ENCODE assay signal across 10 cellular contexts in genomic region chr6:3170676-3171075, GRCh38. TPM values are rescaled to one million over a fixed set of nuclear protein-coding genes. Genes with fewer than 3 reads are reported as not detected.
DNase-seq lines count a peak whose midpoint lies in the region; ATAC-seq, FAIRE-seq and TF ChIP-seq lines count a peak whose summit lies in the region.
"Not testable (repeated sequence)": the region's sequence is repeated elsewhere in the genome, so short reads cannot be mapped to it uniquely, and the experiment has no call there.
"Had no signal": no experiment of that assay in that cellular context is flagged by ENCODE, and none has a peak within 500 bp of the region (broad histone marks: within the 10 kb centered on the region; RNA-seq: fewer than 3 reads in every experiment).

No MANE protein-coding gene starts in this region.

- H3K27ac Mint-ChIP-seq in WTC11 = not testable (repeated sequence)

- not testable (repeated sequence) for FAIRE-seq in H1 (lab: Jason Lieb, UNC)

- not testable (repeated sequence) for H3K23me2 ChIP-seq in H1 (ENCODE audit: low read depth, low read length)

- not testable (repeated sequence) for H3K9me3 Mint-ChIP-seq in WTC11

- not testable (repeated sequence) for H3K27me3 ChIP-seq in HUES6 (ENCODE audit: control insufficient read depth, insufficient read depth, low read length); H1 (replicated peaks in 1 of 4; ENCODE audit: control insufficient read depth in 3 of 4, extremely low read depth in 1 of 4, insufficient read depth in 3 of 4, low read length in 3 of 4); mesendoderm (ENCODE audit: insufficient read depth, low read length, poor library complexity); trophoblast cell (ENCODE audit: insufficient read depth, low read length); smooth muscle cell (ENCODE audit: low read depth)

- DNase-seq in WTC11 (ENCODE audit: low spot score) (peak; percentile 49), H1 (ENCODE audit: low read depth in 1 of 2, low spot score in 2 of 2) (peak in 1 of 2 experiments; percentile 65)
- DNase-seq in mesendoderm; trophoblast cell; smooth muscle cell (lab: John Stamatoyannopoulos, UW; ENCODE audit: unreplicated experiment): not testable (repeated sequence)

- not testable (repeated sequence) for H3F3A ChIP-seq in smooth muscle cell (ENCODE audit: low read depth)

- H3K56ac ChIP-seq in H1 (replicated peaks; ENCODE audit: insufficient read length, low read depth, low read length); mesendoderm (ENCODE audit: low read length): not testable (repeated sequence)

- 89% methylated on average over 13 of the region's 24 CpGs; no CpG with 5 or more reads in 1 of the 2 experiments for WGBS in H1 (ENCODE audit: extremely low coverage in 1 of 2, insufficient coverage in 1 of 2, insufficient read length in 1 of 2, insufficient replicate concordance in 2 of 2, low coverage in 1 of 2, low lambda C conversion rate in 2 of 2, missing lambda C conversion rate in 1 of 2), 2 experiments
- WGBS in mesendoderm (ENCODE audit: extremely low coverage, insufficient coverage, low lambda C conversion rate) = no CpG with 5 or more reads among the region's 24 CpGs
- WGBS in trophoblast cell (ENCODE audit: extremely low coverage, insufficient coverage, insufficient read length) = no CpG with 5 or more reads among the region's 24 CpGs
- 100% methylated on average over 15 of the region's 24 CpGs for WGBS in smooth muscle cell (ENCODE audit: low lambda C conversion rate)

- not testable (repeated sequence) for H2BK20ac ChIP-seq in H1 (ENCODE audit: low read length)

- H3K27me3 Mint-ChIP-seq in WTC11 (ENCODE audit: low read depth) = not testable (repeated sequence)

- not testable (repeated sequence) for H3K36me3 Mint-ChIP-seq in WTC11

- not testable (repeated sequence) for H3K79me1 ChIP-seq in H1 (ENCODE audit: low read depth, low read length); mesendoderm (ENCODE audit: low read length)
- peaks cover 17% of the 10 kb centered on the region for H3K79me1 ChIP-seq in trophoblast cell (ENCODE audit: low read length)

- not testable (repeated sequence) for H3K36me3 ChIP-seq in ES-I3 (ENCODE audit: insufficient read depth, low read length); H1 (ENCODE audit: control insufficient read depth in 2 of 4, insufficient read depth in 4 of 4, low read length in 3 of 4); mesendoderm (ENCODE audit: control insufficient read depth, insufficient read depth, low read length); trophoblast cell (ENCODE audit: control insufficient read depth in 1 of 2, insufficient read depth in 2 of 2, low read length in 2 of 2); smooth muscle cell (ENCODE audit: low read depth)
- H3K36me3 ChIP-seq in HUES6 (ENCODE audit: control insufficient read depth, insufficient read depth, low read length) = peaks cover 11% of the 10 kb centered on the region; the same call in 1 of the 2 replicates

- not testable (repeated sequence) for H3K4me2 ChIP-seq in H1 (ENCODE audit: insufficient read depth in 1 of 2, low read depth in 2 of 2, low read length in 2 of 2); mesendoderm (ENCODE audit: low read length); trophoblast cell (ENCODE audit: low read length); smooth muscle cell

- H4K12ac ChIP-seq in trophoblast cell (ENCODE audit: low read depth, low read length) = not testable (repeated sequence)

- not testable (repeated sequence) for H2BK120ac ChIP-seq in H1 (replicated peaks; ENCODE audit: low read depth, low read length)
- peak overlapping the region; percentile 95 for H2BK120ac ChIP-seq in mesendoderm (ENCODE audit: low read depth, low read length)
- peak overlapping the region; percentile 72 for H2BK120ac ChIP-seq in trophoblast cell (ENCODE audit: insufficient read depth, low read length, poor library complexity)

- not testable (repeated sequence) for H2AFZ ChIP-seq in H1 (ENCODE audit: low read length); trophoblast cell (ENCODE audit: insufficient read depth, low read length, poor library complexity); smooth muscle cell (ENCODE audit: low read depth)

- H3K4me3 Mint-ChIP-seq in WTC11 = not testable (repeated sequence)

- H3K9ac ChIP-seq in ES-I3 (ENCODE audit: low read depth, low read length) (peak overlapping the region; percentile 55; the same call in 1 of the 2 replicates), HUES6 (ENCODE audit: low read length) (peak overlapping the region; percentile 88)
- not testable (repeated sequence) for H3K9ac ChIP-seq in H1 (replicated peaks in 1 of 4; ENCODE audit: extremely low read depth in 1 of 4, low read depth in 3 of 4, low read length in 3 of 4); mesendoderm (ENCODE audit: low read length); trophoblast cell (ENCODE audit: low read length); smooth muscle cell (ENCODE audit: low read depth)

- TF ChIP-seq EP300 in H1 (IDR thresholded peaks at IDR 0.05; ENCODE audit: borderline replicate concordance in 1 of 2, low read depth in 2 of 2, low read length in 2 of 2) = not testable (repeated sequence)

- not testable (repeated sequence) for TF ChIP-seq POLR2A in H1 (IDR thresholded peaks at IDR 0.05; ENCODE audit: control extremely low read depth in 1 of 2, low read depth in 2 of 2, low read length in 2 of 2)

- H3K14ac ChIP-seq in H1 (ENCODE audit: insufficient read length) = not testable (repeated sequence)
- peak overlapping the region; percentile 6 for H3K14ac ChIP-seq in trophoblast cell (ENCODE audit: low read length)

- not testable (repeated sequence) for H3K9me3 ChIP-seq in ES-I3 (ENCODE audit: control insufficient read depth, insufficient read depth, low read length); HUES6 (ENCODE audit: control insufficient read depth, insufficient read depth, low read depth, low read length); H1 (ENCODE audit: insufficient read depth in 2 of 2, low read depth in 1 of 2, low read length in 1 of 2); trophoblast cell (ENCODE audit: insufficient read depth, low read depth, low read length); smooth muscle cell (replicated peaks; ENCODE audit: low read depth)

- H3K18ac ChIP-seq in H1 (ENCODE audit: extremely low read depth, low read length) (peak overlapping the region; percentile 60; the same call in 1 of the 2 replicates), mesendoderm (ENCODE audit: low read length) (peak overlapping the region; percentile 97), trophoblast cell (ENCODE audit: low read length) (peak overlapping the region; percentile 72)

- H4K5ac ChIP-seq in H1 (ENCODE audit: insufficient read length, low read depth, low read length); mesendoderm (ENCODE audit: low read length): not testable (repeated sequence)

- H4K20me1 ChIP-seq in H1 (replicated peaks in 1 of 2; ENCODE audit: control insufficient read depth in 1 of 2, insufficient read depth in 2 of 2, low read length in 2 of 2); smooth muscle cell (ENCODE audit: low read depth): not testable (repeated sequence)

- H2AK5ac ChIP-seq in H1 (ENCODE audit: low read depth, low read length); mesendoderm (ENCODE audit: low read length): not testable (repeated sequence)
- H2AK5ac ChIP-seq in trophoblast cell (ENCODE audit: low read length) = peak overlapping the region; percentile 26

- H4K91ac ChIP-seq in H1 (replicated peaks; ENCODE audit: insufficient read length, low read length) = not testable (repeated sequence)
- peak overlapping the region; percentile 89 for H4K91ac ChIP-seq in trophoblast cell (ENCODE audit: low read depth, low read length)

- not testable (repeated sequence) for H4K8ac ChIP-seq in H1 (ENCODE audit: extremely low read depth, insufficient read depth, low read length); mesendoderm (ENCODE audit: low read depth, low read length); trophoblast cell (ENCODE audit: low read depth, low read length)

- peak overlapping the region; percentile 67; the same call in 1 of the 2 replicates for H3K4me3 ChIP-seq in HUES6 (ENCODE audit: low read depth, low read length)
- not testable (repeated sequence) for H3K4me3 ChIP-seq in H1 (ENCODE audit: extremely low read depth in 1 of 4, insufficient read depth in 2 of 4, low read depth in 3 of 4, low read length in 4 of 4); mesendoderm (ENCODE audit: low read length); trophoblast cell (ENCODE audit: low read depth, low read length); smooth muscle cell

- not testable (repeated sequence) for H2BK5ac ChIP-seq in H1 (ENCODE audit: low read depth, low read length); mesendoderm (ENCODE audit: low read length)
- peak overlapping the region; percentile 12 for H2BK5ac ChIP-seq in trophoblast cell (ENCODE audit: low read depth, low read length, poor library complexity)

- H3K4me1 Mint-ChIP-seq in WTC11 = peaks cover 31% of the 10 kb centered on the region

- H3K4ac ChIP-seq in H1 (replicated peaks; ENCODE audit: insufficient read length, low read depth, low read length) = not testable (repeated sequence)
- peak overlapping the region; percentile 78 for H3K4ac ChIP-seq in mesendoderm (ENCODE audit: low read depth, low read length)
- H3K4ac ChIP-seq in trophoblast cell (ENCODE audit: low read depth, low read length) = peak overlapping the region; percentile 29

- CTCF ChIA-PET in WTC11 (lab: Charles Lee) (interaction anchor here (1.1 to 1.6 kb wide), 4 partner anchors 8 to 28 kb away, joined by 3 to 4 read pairs (median 4); no protein-coding TSS in a partner anchor), H1 (lab: Charles Lee; ENCODE audit: partially characterized antibody) (interaction anchor here (1.1 to 3.7 kb wide), 6 partner anchors 11 to 81 kb away, joined by 3 to 13 read pairs (median 4); partner anchors contain the start of gene TUBB2A)

- H3K27ac ChIP-seq in HUES6 (ENCODE audit: low read depth, low read length) = peak overlapping the region; percentile 98; the same call in 1 of the 2 replicates
- H3K27ac ChIP-seq in H1 (ENCODE audit: low read depth, low read length); mesendoderm (ENCODE audit: low read depth, low read length); trophoblast cell (ENCODE audit: low read depth, low read length): not testable (repeated sequence)
- peak overlapping the region; percentile 92 for H3K27ac ChIP-seq in smooth muscle cell (ENCODE audit: low read depth)

- not testable (repeated sequence) for H2BK15ac ChIP-seq in H1 (ENCODE audit: low read length); mesendoderm (replicated peaks; ENCODE audit: low read depth)

- POLR2A ChIA-PET in WTC11 (lab: Charles Lee) (interaction anchor here (1.0 kb wide), 1 partner anchor 8 kb away, joined by 3 read pairs; no protein-coding TSS in a partner anchor), H1 (lab: Charles Lee; ENCODE audit: partially characterized antibody) (interaction anchor here (0.6 to 1.5 kb wide), 3 partner anchors 14 to 23 kb away, joined by 3 to 6 read pairs (median 3); partner anchors contain the start of gene TUBB2A)

- TF ChIP-seq RAD21 in H1 (IDR thresholded peaks at IDR 0.05 in 1 of 2, conservative IDR thresholded peaks at IDR 0.05 in 1 of 2; ENCODE audit: low read depth in 2 of 2, low read length in 2 of 2) = not testable (repeated sequence)

- ATAC-seq in WTC11 = not testable (repeated sequence)

- H2BK12ac ChIP-seq in H1 (ENCODE audit: low read depth, low read length) (peak overlapping the region; percentile 39; the same call in 1 of the 2 replicates), trophoblast cell (ENCODE audit: low read length) (peak overlapping the region; percentile 63)

- H3K23ac ChIP-seq in H1 (ENCODE audit: insufficient read length); mesendoderm (ENCODE audit: low read length); trophoblast cell (ENCODE audit: low read length): not testable (repeated sequence)

- TF ChIP-seq CTCF in WTC11 (IDR thresholded peaks at IDR 0.05); H1 (IDR thresholded peaks at IDR 0.05; ENCODE audit: control extremely low read depth in 1 of 3, insufficient read depth in 1 of 3, low read depth in 1 of 3, low read length in 3 of 3); smooth muscle cell (IDR thresholded peaks at IDR 0.05; ENCODE audit: borderline replicate concordance, insufficient read depth, poor library complexity, severe bottlenecking): not testable (repeated sequence)

- not testable (repeated sequence) for H3K79me2 ChIP-seq in H1 (ENCODE audit: control insufficient read depth in 1 of 2, insufficient read depth in 2 of 2, low read length in 2 of 2); mesendoderm (ENCODE audit: control insufficient read depth, insufficient read depth, low read length); trophoblast cell (ENCODE audit: control insufficient read depth, insufficient read depth, low read length, poor library complexity); smooth muscle cell (ENCODE audit: low read depth)

- H3K4me1 ChIP-seq in ES-I3 (ENCODE audit: insufficient read depth, low read length) (peaks cover 26% of the 10 kb centered on the region), HUES6 (ENCODE audit: control insufficient read depth, insufficient read depth, low read length) (peaks cover 35% of the 10 kb centered on the region), H1 (replicated peaks in 1 of 4; ENCODE audit: control insufficient read depth in 3 of 4, insufficient read depth in 4 of 4, low read length in 3 of 4) (peaks cover under 1 to 18% (median 13%) of the 10 kb centered on the region in 4 experiments), trophoblast cell (ENCODE audit: control insufficient read depth in 1 of 2, insufficient read depth in 2 of 2, low read length in 2 of 2) (peaks cover 18 to 23% of the 10 kb centered on the region in 2 experiments), smooth muscle cell (ENCODE audit: low read depth) (peaks cover 30% of the 10 kb centered on the region)
- not testable (repeated sequence) for H3K4me1 ChIP-seq in mesendoderm (ENCODE audit: control insufficient read depth, low read depth, low read length)

RNA-seq across cellular contexts. Expression of gene TUBB2A, which starts 13.3 kb away (rescaled TPM):
- total RNA-seq in WTC11 (2021) (357 to 403 TPM (median 394 TPM) in 3 replicates), smooth muscle cell (201 and 236 TPM in 2 replicates)
- 330 and 349 TPM in 2 replicates for total RNA-seq in H1 (2021; fragmentation: NEBNext Ultra II Directional; extraction: Animal tissue kit (Norgen Biotek cat#: 25700))
- polyA plus RNA-seq in H1 (2011; rRNA removed) (315 and 408 TPM in 2 replicates), smooth muscle cell (272 and 448 TPM in 2 replicates)
- polyA plus RNA-seq in H1 (2011; cell fraction: cytosol; rRNA removed) = 319 TPM
- 327 TPM for polyA plus RNA-seq in H1 (2011; cell fraction: nucleus; rRNA removed)
- polyA plus RNA-seq in H1 (2012, experiment 1 of 2) = 269 to 376 TPM (median 351 TPM) in 4 replicates
- 288 TPM for polyA plus RNA-seq in H1 (2012, experiment 2 of 2)
- 294 TPM for polyA plus RNA-seq in H1 (2013, experiment 1 of 2)
- polyA plus RNA-seq in H1 (2013, experiment 2 of 2) = 283 TPM
- polyA minus RNA-seq in H1 (2011; rRNA and poly(A)+ RNA removed) = 135 and 152 TPM in 2 replicates
- polyA minus RNA-seq in H1 (2011; cell fraction: cytosol; rRNA and poly(A)+ RNA removed) = 270 TPM
- polyA minus RNA-seq in H1 (2011; cell fraction: nucleus; rRNA and poly(A)+ RNA removed) = 83.7 TPM
- polyA plus RNA-seq in mesendoderm (2013, experiment 1 of 2) = 956 TPM
- polyA plus RNA-seq in mesendoderm (2013, experiment 2 of 2) = 989 TPM
- polyA plus RNA-seq in trophoblast cell (2013) = 167 and 171 TPM in 2 replicates

RNA-seq across cellular contexts. Expression of gene BPHL, which starts 52.2 kb away (rescaled TPM):
- total RNA-seq in WTC11 (2021) (29.7 to 45.5 TPM (median 43.2 TPM) in 3 replicates), smooth muscle cell (21.3 and 33.3 TPM in 2 replicates)
- 36.4 and 36.6 TPM in 2 replicates for total RNA-seq in H1 (2021; fragmentation: NEBNext Ultra II Directional; extraction: Animal tissue kit (Norgen Biotek cat#: 25700))
- polyA plus RNA-seq in H1 (2011; rRNA removed) (21.8 and 24.4 TPM in 2 replicates), smooth muscle cell (43.6 and 57.8 TPM in 2 replicates)
- 30.2 TPM for polyA plus RNA-seq in H1 (2011; cell fraction: cytosol; rRNA removed)
- 25.8 TPM for polyA plus RNA-seq in H1 (2011; cell fraction: nucleus; rRNA removed)
- 38.7 to 44.5 TPM (median 39.5 TPM) in 4 replicates for polyA plus RNA-seq in H1 (2012, experiment 1 of 2)
- polyA plus RNA-seq in H1 (2012, experiment 2 of 2) = 19.9 TPM
- 38.8 TPM for polyA plus RNA-seq in H1 (2013, experiment 1 of 2)
- polyA plus RNA-seq in H1 (2013, experiment 2 of 2) = 35.0 TPM
- 17.2 and 21.9 TPM in 2 replicates for polyA minus RNA-seq in H1 (2011; rRNA and poly(A)+ RNA removed)
- 14.6 TPM for polyA minus RNA-seq in H1 (2011; cell fraction: cytosol; rRNA and poly(A)+ RNA removed)
- polyA minus RNA-seq in H1 (2011; cell fraction: nucleus; rRNA and poly(A)+ RNA removed) = 29.6 TPM
- 22.4 TPM for polyA plus RNA-seq in mesendoderm (2013, experiment 1 of 2)
- 20.9 TPM for polyA plus RNA-seq in mesendoderm (2013, experiment 2 of 2)
- 21.0 and 22.0 TPM in 2 replicates for polyA plus RNA-seq in trophoblast cell (2013)

RNA-seq across cellular contexts. Expression of gene TUBB2B, which starts 56.8 kb away (rescaled TPM):
- total RNA-seq in WTC11 (2021) (591 to 627 TPM (median 616 TPM) in 3 replicates), smooth muscle cell (55.7 and 62.1 TPM in 2 replicates)
- 599 and 612 TPM in 2 replicates for total RNA-seq in H1 (2021; fragmentation: NEBNext Ultra II Directional; extraction: Animal tissue kit (Norgen Biotek cat#: 25700))
- polyA plus RNA-seq in H1 (2011; rRNA removed) (722 and 951 TPM in 2 replicates), smooth muscle cell (22.7 and 52.2 TPM in 2 replicates)
- 899 TPM for polyA plus RNA-seq in H1 (2011; cell fraction: cytosol; rRNA removed)
- 619 TPM for polyA plus RNA-seq in H1 (2011; cell fraction: nucleus; rRNA removed)
- polyA plus RNA-seq in H1 (2012, experiment 1 of 2) = 543 to 843 TPM (median 779 TPM) in 4 replicates
- 645 TPM for polyA plus RNA-seq in H1 (2012, experiment 2 of 2)
- 579 TPM for polyA plus RNA-seq in H1 (2013, experiment 1 of 2)
- 581 TPM for polyA plus RNA-seq in H1 (2013, experiment 2 of 2)
- 449 and 484 TPM in 2 replicates for polyA minus RNA-seq in H1 (2011; rRNA and poly(A)+ RNA removed)
- polyA minus RNA-seq in H1 (2011; cell fraction: cytosol; rRNA and poly(A)+ RNA removed) = 482 TPM
- polyA minus RNA-seq in H1 (2011; cell fraction: nucleus; rRNA and poly(A)+ RNA removed) = 267 TPM
- polyA plus RNA-seq in mesendoderm (2013, experiment 1 of 2) = 1,328 TPM
- polyA plus RNA-seq in mesendoderm (2013, experiment 2 of 2) = 1,392 TPM
- polyA plus RNA-seq in trophoblast cell (2013) = 139 and 141 TPM in 2 replicates
- total RNA-seq: B cell; CD4-positive, alpha-beta memory T cell; CD4-positive, alpha-beta T cell had no signal
